ENCODE assay signal across 20 cellular contexts in genomic region chr9:93248373-93248772, GRCh38.
"Had no signal": no experiment of that assay in that cellular context is flagged by ENCODE, and none has a peak within 500 bp of the region (broad histone marks: within the 10 kb centered on the region; RNA-seq: fewer than 3 reads in every experiment).

No MANE protein-coding gene starts in this region.

- H3K4me1 ChIP-seq: uterus had no signal

- H3K27me3 ChIP-seq: esophagus muscularis mucosa, transverse colon, uterus had no signal

- DNase-seq: activated CD4-positive, alpha-beta T cell treated with anti-CD3 and anti-CD28 coated beads, Interleukin-2, amount 10 ng/mL, durations not matched to agents 7 days and 5 days; activated CD8-positive, alpha-beta T cell treated with anti-CD3 and anti-CD28 coated beads, Interleukin-2, amount 10 ng/mL, durations not matched to agents 7 days and 5 days; activated naive CD4-positive, alpha-beta T cell treated with anti-CD3 and anti-CD28 coated beads, Interleukin-2, amount 10 ng/mL, durations not matched to agents 7 days and 5 days; activated T-cell treated with anti-CD3 and anti-CD28 coated beads, Interleukin-2, amount 50 U/mL, for 24 hours; aorta; cerebellar nuclear complex; effector CD8-positive, alpha-beta T cell; hippocampal formation; islet precursor cell; mammary epithelial cell; midbrain; nephron progenitor cell; nucleus accumbens; retina; stimulated activated CD4-positive, alpha-beta T cell treated with anti-CD3 and anti-CD28 coated beads, Interleukin-2, amount 100 ng/mL, for 24 hours; transverse colon; uterus had no signal

- H3K4me3 ChIP-seq: esophagus muscularis mucosa, transverse colon, uterus had no signal

- ATAC-seq: activated CD4-positive, CD25-positive, alpha-beta regulatory T cell treated with anti-CD3 and anti-CD28 coated beads, Interleukin-2, amount 50 U/mL, for 24 hours; activated CD8-positive, alpha-beta T cell treated with anti-CD3 and anti-CD28 coated beads, Interleukin-2, amount 10 ng/mL, durations not matched to agents 7 days and 5 days; left lobe of liver had no signal

- H3K9me3 ChIP-seq: esophagus muscularis mucosa, transverse colon, uterus had no signal

- H3K27ac ChIP-seq: transverse colon, uterus had no signal
